ENCODE assay signal across 8 cellular contexts in genomic region chr1:211675230-211676105, GRCh38. TPM values are rescaled to one million over a fixed set of nuclear protein-coding genes. Genes with fewer than 3 reads are reported as not detected.
DNase-seq lines count a peak whose midpoint lies in the region; ATAC-seq and TF ChIP-seq lines count a peak whose summit lies in the region.

Gene NEK2 (minus strand): TSS chr1:211675621. CDS start chr1:211675479, 142 bp downstream.

- H3K4me1 ChIP-seq in heart left ventricle (peaks cover 0 to 20% (median 5%) of the 10 kb centered on the region in 12 donors), upper lobe of left lung (peaks cover 5 to 15% (median 11%) of the 10 kb centered on the region in 4 donors)

- no peak for TF ChIP-seq EP300 in upper lobe of left lung (IDR thresholded peaks at IDR 0.05)

- peaks cover 26% of the 10 kb centered on the region for H3K36me3 Mint-ChIP-seq in activated naive CD8-positive, alpha-beta T cell treated with anti-CD3 and anti-CD28 coated beads, Interleukin-2, amount 10 ng/mL, durations not matched to agents 7 days and 5 days

- TF ChIP-seq POLR2A in heart left ventricle (IDR thresholded peaks at IDR 0.05) (no peak), upper lobe of left lung (IDR thresholded peaks at IDR 0.05) (no peak)

- ATAC-seq in HG02759 (IDR thresholded peaks at IDR 0.05; ENCODE audit: unreplicated experiment) (peak; percentile 97), heart left ventricle (peak; percentile 94 to 100 (median 99)), upper lobe of left lung (ENCODE audit: low FRiP score in 2 of 2) (peak; percentile 93 to 98)
- peak; percentile 97 for ATAC-seq in activated naive CD8-positive, alpha-beta T cell treated with anti-CD3 and anti-CD28 coated beads, Interleukin-2, amount 10 ng/mL, durations not matched to agents 7 days and 5 days (ENCODE audit: low read depth)

- intact Hi-C loops in heart left ventricle (cut with DNase I) = loop anchor here in 2 of 10 donors (5.0 to 10.0 kb wide), 2 partner anchors 357 to 779 kb away; no protein-coding TSS in a partner anchor

- peaks cover 24% of the 10 kb centered on the region for H3K4me1 Mint-ChIP-seq in activated naive CD8-positive, alpha-beta T cell treated with anti-CD3 and anti-CD28 coated beads, Interleukin-2, amount 10 ng/mL, durations not matched to agents 7 days and 5 days

- no peaks in the 10 kb centered on the region for H3K9me3 ChIP-seq in heart left ventricle
- H3K9me3 ChIP-seq in upper lobe of left lung = no peaks in the 10 kb centered on the region

- TF ChIP-seq CTCF in GM12875 (IDR thresholded peaks at IDR 0.05; ENCODE audit: borderline replicate concordance, insufficient read depth, low read depth, low read length) = no peak
- TF ChIP-seq CTCF in heart left ventricle (IDR thresholded peaks at IDR 0.05) = no peak
- TF ChIP-seq CTCF in upper lobe of left lung (IDR thresholded peaks at IDR 0.05) = peak in 1 of 6 experiments; percentile 26

- no peaks in the 10 kb centered on the region for H3K9me3 Mint-ChIP-seq in activated naive CD8-positive, alpha-beta T cell treated with anti-CD3 and anti-CD28 coated beads, Interleukin-2, amount 10 ng/mL, durations not matched to agents 7 days and 5 days

- POLR2A ChIA-PET in activated naive CD8-positive, alpha-beta T cell treated with anti-CD3 and anti-CD28 coated beads, Interleukin-2, amount 10 ng/mL, durations not matched to agents 7 days and 5 days (lab: Charles Lee) = interaction anchor here (0.6 to 3.1 kb wide), 4 partner anchors 97 to 609 kb away, joined by 3 to 19 read pairs (median 5); partner anchors contain the start of genes DTL, INTS7 and SLC30A1

- no peaks in the 10 kb centered on the region for H3K27me3 ChIP-seq in heart left ventricle
- no peaks in the 10 kb centered on the region for H3K27me3 ChIP-seq in upper lobe of left lung

- H3K36me3 ChIP-seq in heart left ventricle (no peaks in the 10 kb centered on the region), upper lobe of left lung (no peaks in the 10 kb centered on the region)

- DNase-seq in NCI-H128 (lab: John Stamatoyannopoulos, UW; ENCODE audit: unreplicated experiment) (peak; percentile 98), SW 1271 (lab: John Stamatoyannopoulos, UW) (peak; percentile 64 to 90), heart left ventricle (peak; percentile 87 to 93 (median 89)), pons (ENCODE audit: low spot score) (peak; percentile 81), upper lobe of left lung (peak; percentile 87 to 96)
- DNase-seq in activated naive CD8-positive, alpha-beta T cell treated with anti-CD3 and anti-CD28 coated beads, Interleukin-2, amount 10 ng/mL, durations not matched to agents 7 days and 5 days = peak; percentile 85

- peak within 1 kb of the TSS; percentile 78 for H3K27ac Mint-ChIP-seq in activated naive CD8-positive, alpha-beta T cell treated with anti-CD3 and anti-CD28 coated beads, Interleukin-2, amount 10 ng/mL, durations not matched to agents 7 days and 5 days

- 1% methylated on average over 57 to 58 of the region's 58 CpGs for WGBS in heart left ventricle, 4 donors
- 1% methylated on average over 23 to 54 of the region's 58 CpGs for WGBS in upper lobe of left lung, 2 donors

- peaks cover 3% of the 10 kb centered on the region for H3K27me3 Mint-ChIP-seq in activated naive CD8-positive, alpha-beta T cell treated with anti-CD3 and anti-CD28 coated beads, Interleukin-2, amount 10 ng/mL, durations not matched to agents 7 days and 5 days

- H3K4me3 Mint-ChIP-seq in activated naive CD8-positive, alpha-beta T cell treated with anti-CD3 and anti-CD28 coated beads, Interleukin-2, amount 10 ng/mL, durations not matched to agents 7 days and 5 days = peak within 1 kb of the TSS; percentile 92

- H3K27ac ChIP-seq in heart left ventricle = no peak within 1 kb of the TSS
- no peak within 1 kb of the TSS for H3K27ac ChIP-seq in upper lobe of left lung

- H3K4me3 ChIP-seq in GM12875 (ENCODE audit: low read depth, low read length) = peak within 1 kb of the TSS; percentile 78
- peak within 1 kb of the TSS; percentile 12 to 74 (median 59) for H3K4me3 ChIP-seq in heart left ventricle
- peak within 1 kb of the TSS; percentile 44 to 63 (median 51) for H3K4me3 ChIP-seq in upper lobe of left lung

RNA-seq across cellular contexts. Expression of gene NEK2, which starts in this region (rescaled TPM):
- total RNA-seq in activated naive CD8-positive, alpha-beta T cell treated with anti-CD3 and anti-CD28 coated beads, Interleukin-2, amount 10 ng/mL, durations not matched to agents 7 days and 5 days = 10 to 100 TPM; 31.8 to 32.7 TPM
- total RNA-seq in heart left ventricle = 1 to 10 TPM in 1 of 9 donors, under 1 TPM in 4, not detected in 4; 0.16 to 2.5 (median 0.34) TPM
- under 1 TPM in 1 of 2 donors, not detected in 1; 0.10 TPM for polyA plus RNA-seq in heart left ventricle
- 1 to 10 TPM in 3 of 6 donors, under 1 TPM in 2, not detected in 1; 0.33 to 1.8 (median 1.2) TPM for total RNA-seq in upper lobe of left lung

Comparison
In these comparisons a context has a peak if more than half of its experiments do, and no peak if none do; other contexts are left out.
1. RNA of gene NEK2 (total RNA-seq): 31.8 to 32.7 TPM in activated naive CD8-positive, alpha-beta T cell treated with anti-CD3 and anti-CD28 coated beads, Interleukin-2, amount 10 ng/mL, durations not matched to agents 7 days and 5 days; 0.33 to 1.8 TPM in upper lobe of left lung and 0.16 to 2.5 TPM in heart left ventricle; every median in the first group is over 4 times any median in the second.
2. Peak in every context shown above with its lines, with median percentiles within 50 percentile points of each other: H3K4me3 ChIP-seq, ATAC-seq and DNase-seq.